ENCODE assay signal across 8 cellular contexts in the genomic region with DNA sequence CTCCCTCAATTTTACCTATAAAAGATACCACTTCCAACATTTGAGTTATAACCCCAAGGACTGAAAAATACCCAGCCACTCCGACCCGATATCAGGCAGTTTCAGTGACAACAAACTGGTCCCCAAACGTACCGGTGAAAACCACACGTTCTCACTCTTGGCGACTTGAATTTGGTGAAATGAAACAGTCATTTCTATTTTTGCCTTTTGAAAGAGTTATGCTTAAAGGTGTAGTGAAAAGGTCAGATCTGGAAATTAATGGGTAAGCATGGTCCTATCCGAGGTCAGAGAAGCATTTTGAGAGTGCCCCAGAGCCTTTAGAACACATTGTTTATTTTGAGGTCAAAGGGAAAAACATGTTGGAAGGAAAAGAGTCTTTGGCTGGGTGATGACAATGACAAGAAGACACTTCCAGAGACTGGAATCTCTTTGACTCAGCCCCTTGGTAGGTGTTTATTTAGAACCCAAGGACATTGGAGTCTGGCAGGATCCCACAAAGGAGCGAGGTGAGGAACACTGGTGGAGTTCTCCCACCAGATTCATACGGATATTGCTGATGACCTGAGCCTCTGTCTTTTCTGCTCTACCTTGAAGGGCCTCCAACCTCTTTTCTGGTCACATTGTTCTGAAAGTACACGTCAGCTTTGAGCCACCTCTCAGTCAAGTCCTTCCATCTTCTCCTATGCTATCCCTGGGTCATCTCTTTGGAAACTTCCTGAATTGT.
A peak's percentile ranks its signal among the peaks of the same experiment; 100 is the strongest.
DNase-seq lines count a peak whose midpoint lies in the region; ATAC-seq and TF ChIP-seq lines count a peak whose summit lies in the region.

No MANE protein-coding gene starts in this region.

- CTCF ChIA-PET in CD8-positive, alpha-beta T cell (lab: Charles Lee): interaction anchor here (1.1 kb wide), 1 partner anchor 39 kb away, joined by 4 read pairs; no protein-coding TSS in a partner anchor

- no peak overlapping the region for H2BK120ac ChIP-seq in trophoblast cell (ENCODE audit: insufficient read depth, low read length, poor library complexity)

- no peak overlapping the region for H4K12ac ChIP-seq in trophoblast cell (ENCODE audit: low read depth, low read length)

- H2BK5ac ChIP-seq in trophoblast cell (ENCODE audit: low read depth, low read length, poor library complexity): no peak overlapping the region

- no peak overlapping the region for H2AFZ ChIP-seq in trophoblast cell (ENCODE audit: insufficient read depth, low read length, poor library complexity)

- H3K4me1 ChIP-seq in CD8-positive, alpha-beta T cell (ENCODE audit: insufficient read depth, low read length): peaks cover 22% of the 10 kb centered on the region
- peaks cover 6% of the 10 kb centered on the region for H3K4me1 ChIP-seq in suprapubic skin
- peaks cover 0 to 24% (median 18%) of the 10 kb centered on the region in 4 donors for H3K4me1 ChIP-seq in sigmoid colon
- H3K4me1 ChIP-seq in trophoblast cell (ENCODE audit: control insufficient read depth in 1 of 2, insufficient read depth in 2 of 2, low read length in 2 of 2): peaks cover 2 to 7% of the 10 kb centered on the region in 2 experiments

- peak overlapping the region; percentile 69 for H3K27ac Mint-ChIP-seq in CD8-positive, alpha-beta T cell
- peak overlapping the region; percentile 88 for H3K27ac Mint-ChIP-seq in activated T-helper 17 cell treated with anti-CD3 and anti-CD28 coated beads, Interleukin-2, amount 50 U/mL, for 72 hours

- no peak overlapping the region for H3K27ac ChIP-seq in CD8-positive, alpha-beta T cell (ENCODE audit: low read depth, low read length)
- H3K27ac ChIP-seq in suprapubic skin: no peak overlapping the region
- H3K27ac ChIP-seq in sigmoid colon: no peak overlapping the region
- H3K27ac ChIP-seq in trophoblast cell (ENCODE audit: low read depth, low read length): no peak overlapping the region

- POLR2A ChIA-PET in CD8-positive, alpha-beta T cell (lab: Charles Lee): no interaction called here

- TF ChIP-seq POLR2A in suprapubic skin (IDR thresholded peaks at IDR 0.05): no peak
- TF ChIP-seq POLR2A in sigmoid colon (IDR thresholded peaks at IDR 0.05): no peak

- H4K8ac ChIP-seq in trophoblast cell (ENCODE audit: low read depth, low read length): no peak overlapping the region

- H3K4ac ChIP-seq in trophoblast cell (ENCODE audit: low read depth, low read length): no peak overlapping the region

- peaks cover 18% of the 10 kb centered on the region for H3K36me3 Mint-ChIP-seq in CD8-positive, alpha-beta T cell
- peaks cover 62% of the 10 kb centered on the region for H3K36me3 Mint-ChIP-seq in activated T-helper 17 cell treated with anti-CD3 and anti-CD28 coated beads, Interleukin-2, amount 50 U/mL, for 72 hours (ENCODE audit: low read depth)

- ATAC-seq in CD8-positive, alpha-beta T cell: no peak
- ATAC-seq in GM19035 (IDR thresholded peaks at IDR 0.05; ENCODE audit: unreplicated experiment): peak; percentile 43
- ATAC-seq in HG02981 (IDR thresholded peaks at IDR 0.05; ENCODE audit: unreplicated experiment): peak; percentile 47
- peak; percentile 44 for ATAC-seq in activated T-helper 17 cell treated with anti-CD3 and anti-CD28 coated beads, Interleukin-2, amount 50 U/mL, for 72 hours (replicated peaks)
- no peak for ATAC-seq in omental fat pad (ENCODE audit: low FRiP score)

- H3K9me3 Mint-ChIP-seq in CD8-positive, alpha-beta T cell: no peaks in the 10 kb centered on the region
- peaks cover 4% of the 10 kb centered on the region for H3K9me3 Mint-ChIP-seq in activated T-helper 17 cell treated with anti-CD3 and anti-CD28 coated beads, Interleukin-2, amount 50 U/mL, for 72 hours

- peaks cover 2% of the 10 kb centered on the region for H3K79me2 ChIP-seq in trophoblast cell (ENCODE audit: control insufficient read depth, insufficient read depth, low read length, poor library complexity)

- H2BK12ac ChIP-seq in trophoblast cell (ENCODE audit: low read length): no peak overlapping the region

- no peak overlapping the region for H3K23ac ChIP-seq in trophoblast cell (ENCODE audit: low read length)

- no peak overlapping the region for H3K4me3 ChIP-seq in CD8-positive, alpha-beta T cell (ENCODE audit: low read depth, low read length)
- no peak overlapping the region for H3K4me3 ChIP-seq in suprapubic skin
- H3K4me3 ChIP-seq in sigmoid colon: no peak overlapping the region
- no peak overlapping the region for H3K4me3 ChIP-seq in trophoblast cell (ENCODE audit: low read depth, low read length)

- no peaks in the 10 kb centered on the region for H3K9me3 ChIP-seq in CD8-positive, alpha-beta T cell (ENCODE audit: low read length)
- H3K9me3 ChIP-seq in suprapubic skin (no peaks in the 10 kb centered on the region), sigmoid colon (no peaks in the 10 kb centered on the region), trophoblast cell (ENCODE audit: insufficient read depth, low read depth, low read length) (no peaks in the 10 kb centered on the region)

- H3K36me3 ChIP-seq in CD8-positive, alpha-beta T cell (ENCODE audit: insufficient read depth, low read length): no peaks in the 10 kb centered on the region
- H3K36me3 ChIP-seq in suprapubic skin: no peaks in the 10 kb centered on the region
- H3K36me3 ChIP-seq in sigmoid colon: no peaks in the 10 kb centered on the region
- H3K36me3 ChIP-seq in trophoblast cell (ENCODE audit: control insufficient read depth in 1 of 2, insufficient read depth in 2 of 2, low read length in 2 of 2): peaks cover 0 to 2% of the 10 kb centered on the region in 2 experiments

- H3K9ac ChIP-seq in trophoblast cell (ENCODE audit: low read length): no peak overlapping the region

- H3K79me1 ChIP-seq in trophoblast cell (ENCODE audit: low read length): no peaks in the 10 kb centered on the region

- H3K4me1 Mint-ChIP-seq in CD8-positive, alpha-beta T cell (ENCODE audit: low read depth): peaks cover 64% of the 10 kb centered on the region
- H3K4me1 Mint-ChIP-seq in activated T-helper 17 cell treated with anti-CD3 and anti-CD28 coated beads, Interleukin-2, amount 50 U/mL, for 72 hours: peaks cover 55% of the 10 kb centered on the region

- WGBS in suprapubic skin: 88% methylated on average over 10 of the region's 10 CpGs
- WGBS in sigmoid colon, 2 donors: 83 to 90% methylated on average over 10 of the region's 10 CpGs
- no CpG with 5 or more reads among the region's 10 CpGs for WGBS in trophoblast cell (ENCODE audit: extremely low coverage, insufficient coverage, insufficient read length)

- no peaks in the 10 kb centered on the region for H3K27me3 ChIP-seq in CD8-positive, alpha-beta T cell (ENCODE audit: insufficient read depth, low read length)
- H3K27me3 ChIP-seq in suprapubic skin (no peaks in the 10 kb centered on the region), sigmoid colon (no peaks in the 10 kb centered on the region), trophoblast cell (ENCODE audit: insufficient read depth, low read length) (no peaks in the 10 kb centered on the region)

- no peak overlapping the region for H4K91ac ChIP-seq in trophoblast cell (ENCODE audit: low read depth, low read length)

- H2AK5ac ChIP-seq in trophoblast cell (ENCODE audit: low read length): no peak overlapping the region

- intact Hi-C loops in CD8-positive, alpha-beta T cell (cut with DNase I, micrococcal nuclease): loop anchor here (2.0 to 5.0 kb wide), 2 partner anchors 29 to 39 kb away; no protein-coding TSS in a partner anchor
- intact Hi-C loops in sigmoid colon (cut with DNase I): no loop called here

- H3K18ac ChIP-seq in trophoblast cell (ENCODE audit: low read length): no peak overlapping the region

- no peaks in the 10 kb centered on the region for H3K27me3 Mint-ChIP-seq in CD8-positive, alpha-beta T cell (ENCODE audit: low read depth)
- no peaks in the 10 kb centered on the region for H3K27me3 Mint-ChIP-seq in activated T-helper 17 cell treated with anti-CD3 and anti-CD28 coated beads, Interleukin-2, amount 50 U/mL, for 72 hours

- TF ChIP-seq EP300 in suprapubic skin (IDR thresholded peaks at IDR 0.05) (no peak), sigmoid colon (IDR thresholded peaks at IDR 0.05) (no peak)

- TF ChIP-seq CTCF in CD8-positive, alpha-beta T cell (IDR thresholded peaks at IDR 0.05): no peak
- no peak for TF ChIP-seq CTCF in suprapubic skin (IDR thresholded peaks at IDR 0.05)
- no peak for TF ChIP-seq CTCF in sigmoid colon (IDR thresholded peaks at IDR 0.05)
- TF ChIP-seq CTCF in omental fat pad (IDR thresholded peaks at IDR 0.05): no peak

- no peak overlapping the region for H3K4me2 ChIP-seq in trophoblast cell (ENCODE audit: low read length)

- DNase-seq in CD8-positive, alpha-beta T cell: no peak
- no peak for DNase-seq in suprapubic skin (ENCODE audit: low spot score in 2 of 2)
- no peak for DNase-seq in sigmoid colon
- DNase-seq in omental fat pad (ENCODE audit: low spot score): no peak
- no peak for DNase-seq in trophoblast cell

- no peak overlapping the region for H3K14ac ChIP-seq in trophoblast cell (ENCODE audit: low read length)

- peak overlapping the region; percentile 24 for H3K4me3 Mint-ChIP-seq in CD8-positive, alpha-beta T cell
- peak overlapping the region; percentile 54 for H3K4me3 Mint-ChIP-seq in activated T-helper 17 cell treated with anti-CD3 and anti-CD28 coated beads, Interleukin-2, amount 50 U/mL, for 72 hours

Comparison
In these comparisons a context has a peak if more than half of its experiments do, and no peak if none do; other contexts are left out.
1. ATAC-seq: peak in GM19035 (single experiment), HG02981 (single experiment) and activated T-helper 17 cell treated with anti-CD3 and anti-CD28 coated beads, Interleukin-2, amount 50 U/mL, for 72 hours (single experiment); none in CD8-positive, alpha-beta T cell (single experiment) and omental fat pad (single experiment).